Comparison of ENCODE assay signal across 28 cellular contexts in genomic region chr20:26354521-26354920, GRCh38.
"Had no signal": no experiment of that assay in that cellular context is flagged by ENCODE, and none has a peak within 500 bp of the region (broad histone marks: within the 10 kb centered on the region; RNA-seq: fewer than 3 reads in every experiment).

No MANE protein-coding gene starts in this region.

- H3K9me3 Mint-ChIP-seq: stimulated activated effector memory CD8-positive, alpha-beta T cell treated with anti-CD3 and anti-CD28 coated beads, Interleukin-12 subunit alpha, Interleukin-12 subunit beta, amount 100 ng/mL, for 72 hours; stimulated activated memory B cell treated with anti-CD40 and anti-IgM and Interleukin-4, amounts not matched to agents 10 μg/mL and 1 μg/mL and 100 μg/mL, for 72 hours; stimulated activated naive B cell treated with anti-CD40 and anti-IgM and Interleukin-4, amounts not matched to agents 10 μg/mL and 1 μg/mL and 100 μg/mL, for 72 hours had no signal

- H3K27me3 ChIP-seq: stomach, suprapubic skin, testis, thyroid gland, tibial artery, tibial nerve, transverse colon, upper lobe of left lung, upper lobe of right lung, uterus, vagina had no signal

- H3K4me3 ChIP-seq: stomach, suprapubic skin, testis, thoracic aorta, thyroid gland, tibial artery, tibial nerve, transverse colon, upper lobe of left lung, upper lobe of right lung, uterus, vagina had no signal

- DNase-seq: stimulated activated CD4-positive, alpha-beta T cell treated with anti-CD3 and anti-CD28 coated beads, Interleukin-2, amount 100 ng/mL, for 48 hours; stimulated activated CD4-positive, alpha-beta T cell treated with anti-CD3 and anti-CD28 coated beads, Interleukin-4, amount 100 ng/mL, for 1 hour; stimulated activated CD4-positive, alpha-beta T cell treated with anti-CD3 and anti-CD28 coated beads, Interleukin-4, amount 100 ng/mL, for 24 hours; stimulated activated CD4-positive, alpha-beta T cell treated with anti-CD3 and anti-CD28 coated beads, Interleukin-4, amount 100 ng/mL, for 4 hours; stimulated activated CD8-positive, alpha-beta memory T cell treated with anti-CD3 and anti-CD28 coated beads, Interleukin-4, amount 100 ng/mL, for 48 hours; stimulated activated naive B cell treated with anti-CD40 and anti-IgM and Interleukin-4, amounts not matched to agents 10 μg/mL and 1 μg/mL and 100 μg/mL, for 72 hours; stimulated activated naive CD4-positive, alpha-beta T cell; stimulated activated naive CD4-positive, alpha-beta T cell treated with Interleukin-2 at 50 U/mL for 16 hours; stimulated activated naive CD8-positive, alpha-beta T cell treated with anti-CD3 and anti-CD28 coated beads, Interleukin-15, amount 100 ng/mL, for 72 hours; stimulated activated naive CD8-positive, alpha-beta T cell treated with anti-CD3 and anti-CD28 coated beads, Interleukin-15, Interleukin-2, amounts not matched to agents 100 U/mL and 50 U/mL, for 24 hours; stomach; substantia nigra; testis; thyroid gland; tibial artery; transverse colon; trophoblast cell; upper lobe of left lung; upper lobe of right lung; uterus had no signal

- H3K9me3 ChIP-seq: stomach, suprapubic skin, testis, thoracic aorta, thyroid gland, tibial artery, tibial nerve, upper lobe of right lung, uterus, vagina had no signal

- H3K36me3 ChIP-seq: stomach, suprapubic skin, thoracic aorta, thyroid gland, tibial artery, tibial nerve, transverse colon, upper lobe of left lung, upper lobe of right lung, uterus, vagina had no signal

- H3K36me3 Mint-ChIP-seq: stimulated activated effector memory CD8-positive, alpha-beta T cell treated with anti-CD3 and anti-CD28 coated beads, Interleukin-12 subunit alpha, Interleukin-12 subunit beta, amount 100 ng/mL, for 72 hours; stimulated activated memory B cell treated with anti-CD40 and anti-IgM and Interleukin-4, amounts not matched to agents 10 μg/mL and 1 μg/mL and 100 μg/mL, for 72 hours; stimulated activated naive B cell treated with anti-CD40 and anti-IgM and Interleukin-4, amounts not matched to agents 10 μg/mL and 1 μg/mL and 100 μg/mL, for 72 hours; type B pancreatic cell had no signal

- H3K4me1 ChIP-seq: stomach, suprapubic skin, testis, thyroid gland, tibial artery, tibial nerve, transverse colon, upper lobe of left lung, upper lobe of right lung, uterus, vagina had no signal

- H3K27ac Mint-ChIP-seq: stimulated activated effector memory CD8-positive, alpha-beta T cell treated with anti-CD3 and anti-CD28 coated beads, Interleukin-12 subunit alpha, Interleukin-12 subunit beta, amount 100 ng/mL, for 72 hours; stimulated activated memory B cell treated with anti-CD40 and anti-IgM and Interleukin-4, amounts not matched to agents 10 μg/mL and 1 μg/mL and 100 μg/mL, for 72 hours; stimulated activated naive B cell treated with anti-CD40 and anti-IgM and Interleukin-4, amounts not matched to agents 10 μg/mL and 1 μg/mL and 100 μg/mL, for 72 hours; stimulated activated naive CD8-positive, alpha-beta T cell treated with anti-CD3 and anti-CD28 coated beads, Interleukin-15, amount 100 ng/mL, for 72 hours; stimulated activated naive CD8-positive, alpha-beta T cell treated with anti-CD3 and anti-CD28 coated beads, Interleukin-15, Interleukin-2, amounts not matched to agents 100 ng/mL and 50 ng/mL, for 24 hours; type B pancreatic cell had no signal

- H3K4me3 Mint-ChIP-seq: stimulated activated effector memory CD8-positive, alpha-beta T cell treated with anti-CD3 and anti-CD28 coated beads, Interleukin-12 subunit alpha, Interleukin-12 subunit beta, amount 100 ng/mL, for 72 hours; stimulated activated memory B cell treated with anti-CD40 and anti-IgM and Interleukin-4, amounts not matched to agents 10 μg/mL and 1 μg/mL and 100 μg/mL, for 72 hours; stimulated activated naive B cell treated with anti-CD40 and anti-IgM and Interleukin-4, amounts not matched to agents 10 μg/mL and 1 μg/mL and 100 μg/mL, for 72 hours; stimulated activated naive CD8-positive, alpha-beta T cell treated with anti-CD3 and anti-CD28 coated beads, Interleukin-15, amount 100 ng/mL, for 72 hours; stimulated activated naive CD8-positive, alpha-beta T cell treated with anti-CD3 and anti-CD28 coated beads, Interleukin-15, Interleukin-2, amounts not matched to agents 100 ng/mL and 50 ng/mL, for 24 hours; type B pancreatic cell had no signal

- H3K27me3 Mint-ChIP-seq: stimulated activated memory B cell treated with anti-CD40 and anti-IgM and Interleukin-4, amounts not matched to agents 10 μg/mL and 1 μg/mL and 100 μg/mL, for 72 hours; stimulated activated naive B cell treated with anti-CD40 and anti-IgM and Interleukin-4, amounts not matched to agents 10 μg/mL and 1 μg/mL and 100 μg/mL, for 72 hours; stimulated activated naive CD8-positive, alpha-beta T cell treated with anti-CD3 and anti-CD28 coated beads, Interleukin-15, amount 100 ng/mL, for 72 hours; stimulated activated naive CD8-positive, alpha-beta T cell treated with anti-CD3 and anti-CD28 coated beads, Interleukin-15, Interleukin-2, amounts not matched to agents 100 ng/mL and 50 ng/mL, for 24 hours; type B pancreatic cell had no signal

- ATAC-seq: stimulated activated effector memory CD8-positive, alpha-beta T cell treated with anti-CD3 and anti-CD28 coated beads, Interleukin-12 subunit alpha, Interleukin-12 subunit beta, amount 100 ng/mL, for 72 hours; stimulated activated memory B cell treated with anti-CD40 and anti-IgM and Interleukin-4, amounts not matched to agents 10 μg/mL and 1 μg/mL and 100 μg/mL, for 72 hours; stimulated activated naive B cell treated with anti-CD40 and anti-IgM and Interleukin-4, amounts not matched to agents 10 μg/mL and 1 μg/mL and 100 μg/mL, for 72 hours; stimulated activated naive CD8-positive, alpha-beta T cell treated with anti-CD3 and anti-CD28 coated beads, Interleukin-15, amount 100 ng/mL, for 72 hours; stimulated activated naive CD8-positive, alpha-beta T cell treated with anti-CD3 and anti-CD28 coated beads, Interleukin-15, Interleukin-2, amounts not matched to agents 100 U/mL and 50 U/mL, for 24 hours; upper lobe of right lung had no signal

- H3K4me1 Mint-ChIP-seq: stimulated activated effector memory CD8-positive, alpha-beta T cell treated with anti-CD3 and anti-CD28 coated beads, Interleukin-12 subunit alpha, Interleukin-12 subunit beta, amount 100 ng/mL, for 72 hours; stimulated activated memory B cell treated with anti-CD40 and anti-IgM and Interleukin-4, amounts not matched to agents 10 μg/mL and 1 μg/mL and 100 μg/mL, for 72 hours; stimulated activated naive B cell treated with anti-CD40 and anti-IgM and Interleukin-4, amounts not matched to agents 10 μg/mL and 1 μg/mL and 100 μg/mL, for 72 hours; stimulated activated naive CD8-positive, alpha-beta T cell treated with anti-CD3 and anti-CD28 coated beads, Interleukin-15, amount 100 ng/mL, for 72 hours had no signal
